Comparison of ENCODE assay signal across 23 cellular contexts in genomic region chr14:72863216-72864006, GRCh38. TPM values are rescaled to one million over a fixed set of nuclear protein-coding genes. Genes with fewer than 3 reads are reported as not detected.
DNase-seq lines count a peak whose midpoint lies in the region; ATAC-seq and TF ChIP-seq lines count a peak whose summit lies in the region.
"Had no signal": no experiment of that assay in that cellular context is flagged by ENCODE, and none has a peak within 500 bp of the region (broad histone marks: within the 10 kb centered on the region; RNA-seq: fewer than 3 reads in every experiment).

No MANE protein-coding gene starts in this region.

- no peaks in the 10 kb centered on the region for H3K27me3 ChIP-seq in Loucy (ENCODE audit: insufficient read depth, low read length, poor library complexity, severe bottlenecking)
- H3K27me3 ChIP-seq: colonic mucosa, heart left ventricle, upper lobe of right lung had no signal

- no peak overlapping the region for H2AFZ ChIP-seq in Loucy (ENCODE audit: low read length)

- no peaks in the 10 kb centered on the region for H3K27me3 Mint-ChIP-seq in memory B cell

- H3K27ac Mint-ChIP-seq in memory B cell = peak overlapping the region; percentile 62
- H3K27ac Mint-ChIP-seq: activated CD4-positive, alpha-beta T cell treated with anti-CD3 and anti-CD28 coated beads for 36 hours; CD14-positive monocyte; progenitor cell of endocrine pancreas; stimulated activated naive CD8-positive, alpha-beta T cell treated with anti-CD3 and anti-CD28 coated beads, Interleukin-15, Interleukin-2, amounts not matched to agents 100 ng/mL and 50 ng/mL, for 24 hours had no signal

- H3K9ac ChIP-seq in Loucy (ENCODE audit: low read depth, low read length, poor library complexity, severe bottlenecking) = no peak overlapping the region

- H3K4me3 ChIP-seq in Loucy (ENCODE audit: low read length, poor library complexity, severe bottlenecking) = no peak overlapping the region
- H3K4me3 ChIP-seq: colonic mucosa, heart left ventricle, lower lobe of right lung, SK-N-MC, upper lobe of right lung had no signal

- TF ChIP-seq CTCF in GM12873 (IDR thresholded peaks at IDR 0.05; ENCODE audit: insufficient read depth, low read depth, low read length, missing control alignments) (peak; percentile 20), Loucy (conservative IDR thresholded peaks at IDR 0.05; ENCODE audit: low read length) (peak; percentile 29)

- DNase-seq in memory B cell (ENCODE audit: low spot score in 2 of 2) = no peak
- no peak for DNase-seq in D341Med (ENCODE audit: low spot score)
- no peak for DNase-seq in NCI-H2227 treated with DMSO at 0.1 percent for 48 hours (lab: John Stamatoyannopoulos, UW)
- no peak for DNase-seq in DMS79 (lab: John Stamatoyannopoulos, UW)
- DNase-seq in mesenteric fat pad (ENCODE audit: low spot score) = no peak
- DNase-seq: activated CD4-positive, alpha-beta T cell treated with anti-CD3 and anti-CD28 coated beads for 36 hours; colonic mucosa; DND-41; heart left ventricle; lower lobe of right lung; NCI-H2029 treated with DMSO at 0.1 percent for 48 hours; NCI-H69; stimulated activated CD4-positive, alpha-beta T cell treated with anti-CD3 and anti-CD28 coated beads, Interleukin-12 subunit alpha, Interleukin-12 subunit beta, amount 100 ng/mL, for 4 hours; T-helper 9 cell; upper lobe of right lung had no signal

- peaks cover 71% of the 10 kb centered on the region for H4K20me1 ChIP-seq in Loucy (ENCODE audit: insufficient read depth, low read length, poor library complexity, severe bottlenecking)

- no peak overlapping the region for H3K4me3 Mint-ChIP-seq in memory B cell
- H3K4me3 Mint-ChIP-seq: activated CD4-positive, alpha-beta T cell treated with anti-CD3 and anti-CD28 coated beads for 36 hours; CD14-positive monocyte; natural killer cell treated with Interleukin-12 subunit alpha and Interleukin-12 subunit beta and Interleukin-15 and Interleukin-18, amount 100 ng/mL, for 72 hours; stimulated activated naive CD8-positive, alpha-beta T cell treated with anti-CD3 and anti-CD28 coated beads, Interleukin-15, Interleukin-2, amounts not matched to agents 100 ng/mL and 50 ng/mL, for 24 hours had no signal

- no peaks in the 10 kb centered on the region for H3F3A ChIP-seq in Loucy (ENCODE audit: low read depth)

- no peaks in the 10 kb centered on the region for H3K9me3 Mint-ChIP-seq in memory B cell
- H3K9me3 Mint-ChIP-seq: natural killer cell treated with Interleukin-12 subunit alpha and Interleukin-12 subunit beta and Interleukin-15 and Interleukin-18, amount 100 ng/mL, for 72 hours; stimulated activated naive CD8-positive, alpha-beta T cell treated with anti-CD3 and anti-CD28 coated beads, Interleukin-15, Interleukin-2, amounts not matched to agents 100 ng/mL and 50 ng/mL, for 24 hours had no signal

- peaks cover 40% of the 10 kb centered on the region for H3K4me1 Mint-ChIP-seq in memory B cell
- H3K4me1 Mint-ChIP-seq: activated CD4-positive, alpha-beta T cell treated with anti-CD3 and anti-CD28 coated beads for 36 hours had no signal

- ATAC-seq in GM21390 (IDR thresholded peaks at IDR 0.05; ENCODE audit: unreplicated experiment) = peak; percentile 65
- peak; percentile 51 for ATAC-seq in memory B cell (ENCODE audit: low read depth)
- ATAC-seq: activated CD4-positive, alpha-beta T cell treated with anti-CD3 and anti-CD28 coated beads for 36 hours; lower lobe of right lung; natural killer cell treated with Interleukin-12 subunit alpha and Interleukin-12 subunit beta and Interleukin-15 and Interleukin-18, amount 100 ng/mL, for 72 hours; upper lobe of right lung had no signal

- no peaks in the 10 kb centered on the region for H3K9me2 ChIP-seq in Loucy (replicated peaks; ENCODE audit: low read depth, low read length)

- H3K4me1 ChIP-seq in Loucy (ENCODE audit: insufficient read depth, low read length, poor library complexity, severe bottlenecking) = peaks cover 30% of the 10 kb centered on the region
- H3K4me1 ChIP-seq: colonic mucosa, lower lobe of right lung, upper lobe of right lung had no signal

- peaks cover 99% of the 10 kb centered on the region for H3K79me2 ChIP-seq in Loucy (ENCODE audit: insufficient read depth, low read length)

- H3K36me3 Mint-ChIP-seq in memory B cell = peaks cover 7% of the 10 kb centered on the region
- H3K36me3 Mint-ChIP-seq: CD14-positive monocyte; natural killer cell treated with Interleukin-12 subunit alpha and Interleukin-12 subunit beta and Interleukin-15 and Interleukin-18, amount 100 ng/mL, for 72 hours had no signal

- peaks cover 24% of the 10 kb centered on the region; the same call in 1 of the 2 replicates for H3K36me3 ChIP-seq in Loucy (ENCODE audit: insufficient read depth, low read length)
- H3K36me3 ChIP-seq: colonic mucosa, heart left ventricle, lower lobe of right lung, upper lobe of right lung had no signal

- H3K9me3 ChIP-seq in Loucy (ENCODE audit: insufficient read depth, low read depth, low read length) = no peaks in the 10 kb centered on the region
- H3K9me3 ChIP-seq: colonic mucosa, heart left ventricle, lower lobe of right lung, upper lobe of right lung had no signal

- no peak overlapping the region for H3K4me2 ChIP-seq in Loucy (ENCODE audit: low read depth, low read length, poor library complexity, severe bottlenecking)

RNA-seq across cellular contexts. Expression of gene DPF3, which starts 30.5 kb away (rescaled TPM):
- total RNA-seq in mesenteric fat pad = 0.64 TPM
